Comparison of ENCODE assay signal across 13 cellular contexts in the genomic region with DNA sequence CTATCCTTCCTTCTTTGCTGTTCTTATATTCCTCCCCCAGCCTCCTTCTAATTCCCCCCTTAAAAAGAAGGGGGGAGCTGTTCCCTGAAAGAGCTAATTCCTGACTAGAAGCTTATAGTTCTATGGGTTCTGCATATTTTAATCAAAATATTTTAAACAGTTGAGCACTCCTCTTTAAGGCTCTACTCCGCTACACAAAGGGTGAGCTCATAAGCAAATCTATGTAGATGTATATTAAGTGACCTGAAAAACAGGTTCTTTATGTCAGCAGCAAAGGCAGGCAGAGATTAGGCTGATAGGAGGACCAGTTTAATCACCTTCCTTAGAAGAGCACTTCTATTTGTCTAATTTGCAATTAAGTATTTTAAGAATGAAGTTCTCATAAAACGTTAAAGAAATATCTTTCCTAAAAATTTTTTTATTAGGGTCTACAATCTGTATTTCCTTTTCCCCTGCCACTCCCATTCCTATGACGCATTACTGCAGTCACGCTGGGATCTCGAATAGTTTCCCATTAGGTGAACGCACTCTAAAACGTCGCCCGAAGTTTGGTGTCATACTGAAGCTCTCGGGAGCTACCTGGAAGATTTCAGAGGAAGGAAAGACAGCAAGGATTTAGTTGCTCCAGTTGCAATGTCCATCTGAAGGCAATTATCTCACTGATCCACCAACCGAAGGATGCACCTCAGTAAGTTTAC. TPM values are rescaled to one million over a fixed set of nuclear protein-coding genes. Genes with fewer than 3 reads are reported as not detected.
A peak's percentile ranks its signal among the peaks of the same experiment; 100 is the strongest.
DNase-seq lines count a peak whose midpoint lies in the region; ATAC-seq and TF ChIP-seq lines count a peak whose summit lies in the region.
"Had no signal": no experiment of that assay in that cellular context is flagged by ENCODE, and none has a peak within 500 bp of the region (broad histone marks: within the 10 kb centered on the region; RNA-seq: fewer than 3 reads in every experiment).

No MANE protein-coding gene starts in this region.

- peaks cover 7% of the 10 kb centered on the region for H3K27me3 Mint-ChIP-seq in nephron progenitor cell (ENCODE audit: low read depth, poor library complexity)
- peaks cover 63% of the 10 kb centered on the region for H3K27me3 Mint-ChIP-seq in activated T-helper 2 cell treated with anti-CD3 and anti-CD28 coated beads, Interferon-gamma antibody, Interleukin-2, Interleukin-4, amounts not matched to agents 10 μg/mL and 5 μg/mL and 100 μg/mL, durations not matched to agents 14 hours and 24 hours and 36 hours (ENCODE audit: low read depth)

- 87 to 90% (median 88%) methylated on average over 11 of the region's 11 CpGs for WGBS in ovary, 3 donors

- H3K4me3 ChIP-seq in BE2C (ENCODE audit: low read depth, low read length), result peak overlapping the region; percentile 85
- no peak overlapping the region for H3K4me3 ChIP-seq in ovary
- H3K4me3 ChIP-seq: tibial artery had no signal

- TF ChIP-seq CTCF in BE2C (IDR thresholded peaks at IDR 0.05; ENCODE audit: low read depth, low read length) (no peak), nephron progenitor cell (IDR thresholded peaks at IDR 0.05) (no peak), ovary (IDR thresholded peaks at IDR 0.05) (no peak)

- peaks cover 10% of the 10 kb centered on the region for H3K36me3 Mint-ChIP-seq in nephron progenitor cell (ENCODE audit: low read depth)
- no peaks in the 10 kb centered on the region for H3K36me3 Mint-ChIP-seq in activated T-helper 2 cell treated with anti-CD3 and anti-CD28 coated beads, Interferon-gamma antibody, Interleukin-2, Interleukin-4, amounts not matched to agents 10 μg/mL and 5 μg/mL and 100 μg/mL, durations not matched to agents 14 hours and 24 hours and 36 hours (ENCODE audit: low read depth)

- H3K27ac Mint-ChIP-seq in nephron progenitor cell, result peak overlapping the region; percentile 89
- H3K27ac Mint-ChIP-seq in activated T-helper 2 cell treated with anti-CD3 and anti-CD28 coated beads, Interferon-gamma antibody, Interleukin-2, Interleukin-4, amounts not matched to agents 10 μg/mL and 5 μg/mL and 100 μg/mL, durations not matched to agents 14 hours and 24 hours and 36 hours, result no peak overlapping the region
- H3K27ac Mint-ChIP-seq: activated T-cell treated with anti-CD3 and anti-CD28 coated beads, Interleukin-2, amount 50 U/mL, for 24 hours had no signal

- no peaks in the 10 kb centered on the region for H3K9me3 Mint-ChIP-seq in nephron progenitor cell
- no peaks in the 10 kb centered on the region for H3K9me3 Mint-ChIP-seq in activated T-helper 2 cell treated with anti-CD3 and anti-CD28 coated beads, Interferon-gamma antibody, Interleukin-2, Interleukin-4, amounts not matched to agents 10 μg/mL and 5 μg/mL and 100 μg/mL, durations not matched to agents 14 hours and 24 hours and 36 hours
- H3K9me3 Mint-ChIP-seq: activated T-cell treated with anti-CD3 and anti-CD28 coated beads, Interleukin-2, amount 50 U/mL, for 24 hours had no signal

- intact Hi-C loops in ovary (cut with DNase I), result no loop called here
- intact Hi-C loops in activated T-helper 2 cell treated with anti-CD3 and anti-CD28 coated beads, Interferon-gamma antibody, Interleukin-2, Interleukin-4, amounts not matched to agents 10 μg/mL and 5 μg/mL and 100 μg/mL, durations not matched to agents 14 hours and 24 hours and 36 hours (cut with micrococcal nuclease), result loop anchor here (5.0 to 10.0 kb wide), 3 partner anchors 38 to 1396 kb away; no protein-coding TSS in a partner anchor

- H3K4me1 ChIP-seq in BE2C, result peaks cover 37% of the 10 kb centered on the region
- H3K4me1 ChIP-seq in ovary (ENCODE audit: insufficient read depth), result peaks cover 8% of the 10 kb centered on the region

- peak overlapping the region; percentile 98 for H3K4me3 Mint-ChIP-seq in nephron progenitor cell
- no peak overlapping the region for H3K4me3 Mint-ChIP-seq in activated T-helper 2 cell treated with anti-CD3 and anti-CD28 coated beads, Interferon-gamma antibody, Interleukin-2, Interleukin-4, amounts not matched to agents 10 μg/mL and 5 μg/mL and 100 μg/mL, durations not matched to agents 14 hours and 24 hours and 36 hours (ENCODE audit: low read depth)
- H3K4me3 Mint-ChIP-seq: activated T-cell treated with anti-CD3 and anti-CD28 coated beads, Interleukin-2, amount 50 U/mL, for 24 hours had no signal

- H3K36me3 ChIP-seq in BE2C, result peaks cover 5% of the 10 kb centered on the region; the same call in 1 of the 2 replicates
- H3K36me3 ChIP-seq in ovary, result no peaks in the 10 kb centered on the region
- H3K36me3 ChIP-seq: neutrophil, tibial artery had no signal

- no peaks in the 10 kb centered on the region for H3K9me3 ChIP-seq in BE2C
- no peaks in the 10 kb centered on the region for H3K9me3 ChIP-seq in ovary
- H3K9me3 ChIP-seq: neutrophil, tibial artery had no signal

- no peak for TF ChIP-seq EP300 in ovary (IDR thresholded peaks at IDR 0.05)

- no peak for TF ChIP-seq POLR2A in ovary (IDR thresholded peaks at IDR 0.05)

- H3K27ac ChIP-seq in ovary, result no peak overlapping the region
- H3K27ac ChIP-seq: neutrophil, tibial artery had no signal

- no peak for DNase-seq in BE2C
- DNase-seq in NCI-H69 (lab: John Stamatoyannopoulos, UW), result peak; percentile 49
- DNase-seq in nephron progenitor cell, result no peak
- no peak for DNase-seq in ovary
- DNase-seq in activated T-helper 2 cell treated with anti-CD3 and anti-CD28 coated beads, Interferon-gamma antibody, Interleukin-2, Interleukin-4, amounts not matched to agents 10 μg/mL and 5 μg/mL and 100 μg/mL, durations not matched to agents 14 hours and 24 hours and 36 hours (ENCODE audit: low spot score), result no peak
- no peak for DNase-seq in SW 1271 (lab: John Stamatoyannopoulos, UW)
- DNase-seq: activated T-cell treated with anti-CD3 and anti-CD28 coated beads, Interleukin-2, amount 50 U/mL, for 24 hours; AML-193; T1000; tibial artery had no signal

- H3K27me3 ChIP-seq in BE2C (no peaks in the 10 kb centered on the region), ovary (no peaks in the 10 kb centered on the region)
- H3K27me3 ChIP-seq: tibial artery had no signal

- ATAC-seq in esophagus mucosa (peak; percentile 69), HG02885 (IDR thresholded peaks at IDR 0.05; ENCODE audit: poor library complexity, unreplicated experiment) (no peak)

- H3K4me1 Mint-ChIP-seq in nephron progenitor cell, result peaks cover 79% of the 10 kb centered on the region
- H3K4me1 Mint-ChIP-seq in activated T-helper 2 cell treated with anti-CD3 and anti-CD28 coated beads, Interferon-gamma antibody, Interleukin-2, Interleukin-4, amounts not matched to agents 10 μg/mL and 5 μg/mL and 100 μg/mL, durations not matched to agents 14 hours and 24 hours and 36 hours (ENCODE audit: low read depth), result peaks cover 9% of the 10 kb centered on the region

RNA-seq across cellular contexts. Expression of a gene that starts 5.1 kb away (rescaled TPM):
- 15.5 TPM for polyA plus RNA-seq in BE2C (2012; ENCODE audit: insufficient read depth, insufficient read length, low read depth)
- total RNA-seq in esophagus mucosa, result 16.8 TPM
- 10 to 100 TPM in 3 of 7 donors, 1 to 10 TPM in 4; 3.7 to 33.2 (median 8.7) TPM for total RNA-seq in ovary
- 10 to 100 TPM; 13.5 to 25.3 TPM for polyA plus RNA-seq in ovary
- total RNA-seq in activated T-helper 2 cell treated with anti-CD3 and anti-CD28 coated beads, Interferon-gamma antibody, Interleukin-2, Interleukin-4, amounts not matched to agents 10 μg/mL and 5 μg/mL and 100 μg/mL, durations not matched to agents 14 hours and 24 hours and 36 hours, result 0.21 and 0.25 TPM in 2 replicates

RNA-seq across cellular contexts. Expression of a gene that starts 37.6 kb away (rescaled TPM):
- 108 TPM for polyA plus RNA-seq in BE2C (2012; ENCODE audit: insufficient read depth, insufficient read length, low read depth)
- total RNA-seq in esophagus mucosa, result 27.7 TPM
- 100 to 1,000 TPM in 2 of 7 donors, 10 to 100 TPM in 5; 72.6 to 136 (median 76.8) TPM for total RNA-seq in ovary
- 100 to 1,000 TPM in 1 of 2 donors, 10 to 100 TPM in 1; 72.5 to 108 TPM for polyA plus RNA-seq in ovary
- 90.4 and 92.7 TPM in 2 replicates for total RNA-seq in activated T-helper 2 cell treated with anti-CD3 and anti-CD28 coated beads, Interferon-gamma antibody, Interleukin-2, Interleukin-4, amounts not matched to agents 10 μg/mL and 5 μg/mL and 100 μg/mL, durations not matched to agents 14 hours and 24 hours and 36 hours
